ENCODE assay signal across 17 cellular contexts in the genomic region with DNA sequence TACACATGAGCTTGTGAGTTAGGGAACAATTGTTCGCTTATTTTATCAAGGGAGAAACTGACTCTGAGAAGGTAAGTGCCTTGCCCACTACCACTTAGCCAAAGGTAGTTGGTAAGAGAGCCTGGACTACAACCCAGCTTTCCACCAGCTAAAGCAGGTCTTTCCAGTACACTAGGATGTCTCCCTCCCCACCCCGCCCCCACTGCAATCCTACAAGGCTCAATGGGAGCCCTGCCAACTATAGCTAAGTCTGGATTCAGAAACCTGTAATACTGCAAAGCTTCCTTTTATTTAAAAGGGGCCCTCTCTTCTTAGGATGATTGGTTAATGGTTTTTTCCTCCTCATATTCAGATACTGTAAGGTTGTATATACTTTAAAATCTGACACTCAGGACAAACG.
A peak's percentile ranks its signal among the peaks of the same experiment; 100 is the strongest.
DNase-seq lines count a peak whose midpoint lies in the region; ATAC-seq and TF ChIP-seq lines count a peak whose summit lies in the region.
"Had no signal": no experiment of that assay in that cellular context is flagged by ENCODE, and none has a peak within 500 bp of the region (broad histone marks: within the 10 kb centered on the region; RNA-seq: fewer than 3 reads in every experiment).

No MANE protein-coding gene starts in this region.

- H3K4me3 ChIP-seq in LNCaP clone FGC (ENCODE audit: low read depth, low read length), result no peak overlapping the region
- H3K4me3 ChIP-seq in choroid plexus epithelial cell (ENCODE audit: low read depth, low read length), result no peak overlapping the region
- H3K4me3 ChIP-seq: colonic mucosa had no signal

- no peak for ATAC-seq in HG03196 (IDR thresholded peaks at IDR 0.05; ENCODE audit: unreplicated experiment)
- ATAC-seq: activated CD8-positive, alpha-beta memory T cell treated with anti-CD3 and anti-CD28 coated beads, Interleukin-2, amount 10 ng/mL, durations not matched to agents 7 days and 5 days; CD8-positive, alpha-beta T cell; stimulated activated memory B cell treated with anti-CD40 and anti-IgM and Interleukin-4, amounts not matched to agents 10 μg/mL and 1 μg/mL and 100 μg/mL, for 72 hours had no signal

- peak; percentile 13 for DNase-seq in DMS53 treated with DMSO at 0.1 percent for 48 hours (lab: John Stamatoyannopoulos, UW; ENCODE audit: unreplicated experiment)
- DNase-seq in LNCaP clone FGC (ENCODE audit: low read depth), result peak; percentile 45
- DNase-seq in choroid plexus epithelial cell (ENCODE audit: low read depth), result peak; percentile 0
- DNase-seq in mucosa of gallbladder (ENCODE audit: low spot score), result peak; percentile 28
- DNase-seq in dermis blood vessel endothelial cell, result no peak
- no peak for DNase-seq in NCI-H1930 (lab: John Stamatoyannopoulos, UW)
- DNase-seq: activated CD4-positive, alpha-beta T cell treated with anti-CD3 and anti-CD28 coated beads, Interleukin-2, amount 10 ng/mL, durations not matched to agents 24 days and 14 days; activated CD8-positive, alpha-beta memory T cell treated with anti-CD3 and anti-CD28 coated beads, Interleukin-2, amount 10 ng/mL, durations not matched to agents 7 days and 5 days; CD8-positive, alpha-beta T cell; colonic mucosa; HCEC 1CT; naive B cell; NCI-H1092; NCI-H524 treated with DMSO at 0.1 percent for 48 hours; SHP77 had no signal

- no peak for TF ChIP-seq CTCF in LNCaP clone FGC (IDR thresholded peaks at IDR 0.05; ENCODE audit: control insufficient read depth, extremely low read depth, insufficient read depth)
- no peak for TF ChIP-seq CTCF in choroid plexus epithelial cell (conservative IDR thresholded peaks at IDR 0.05; ENCODE audit: low read depth, low read length)

Comparison
In these comparisons a context has a peak if more than half of its experiments do, and no peak if none do; other contexts are left out.
1. DNase-seq: peak in DMS53 treated with DMSO at 0.1 percent for 48 hours (single experiment), LNCaP clone FGC (single experiment), choroid plexus epithelial cell (single experiment) and mucosa of gallbladder (single experiment); none in dermis blood vessel endothelial cell (single experiment) and NCI-H1930 (0 of 2).